Comparison of ENCODE assay signal across 1 cellular context in the genomic region with DNA sequence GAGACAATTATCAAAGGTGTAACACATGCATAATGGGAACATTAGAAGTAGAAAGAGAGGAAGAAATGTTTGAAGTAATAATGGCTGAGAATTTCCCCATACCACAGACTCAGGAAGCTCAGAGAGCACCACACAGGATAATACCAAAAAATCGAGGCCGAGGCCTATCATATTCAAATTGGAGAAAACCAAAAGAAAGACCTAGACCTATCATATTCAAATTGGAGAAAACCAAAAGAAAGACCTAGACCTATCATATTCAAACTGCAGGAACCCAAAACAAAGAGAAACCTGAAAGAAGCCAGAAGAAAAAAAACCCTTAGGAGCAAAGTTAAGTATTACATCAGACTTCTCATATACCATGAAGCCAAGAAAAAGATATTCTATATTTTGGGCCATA.
TF ChIP-seq lines count a peak whose summit lies in the region.

No MANE protein-coding gene starts in this region.

TF ChIP-seq in A549, 52 proteins besides CTCF, POLR2A, EP300 and RAD21:
- TF ChIP-seq HEYL (CRISPR knock-in tag; IDR thresholded peaks at IDR 0.05) (no peak), RFX5 (IDR thresholded peaks at IDR 0.05) (no peak), GATA3 (IDR thresholded peaks at IDR 0.05; ENCODE audit: borderline replicate concordance) (no peak), SMC3 (IDR thresholded peaks at IDR 0.05) (no peak), HOXB13 (CRISPR knock-in tag; IDR thresholded peaks at IDR 0.05; ENCODE audit: low read depth) (no peak), CBX2 (IDR thresholded peaks at IDR 0.05; ENCODE audit: borderline replicate concordance, low read depth) (no peak), FOSL2 (IDR thresholded peaks at IDR 0.05) (no peak), FOSL2 (CRISPR knock-in tag; IDR thresholded peaks at IDR 0.05) (no peak), ZC3H11A (IDR thresholded peaks at IDR 0.05) (no peak), CEBPB (IDR thresholded peaks at IDR 0.05) (no peak), EHMT2 (IDR thresholded peaks at IDR 0.05; ENCODE audit: low read depth) (no peak)
- TF ChIP-seq, protein P1, sequence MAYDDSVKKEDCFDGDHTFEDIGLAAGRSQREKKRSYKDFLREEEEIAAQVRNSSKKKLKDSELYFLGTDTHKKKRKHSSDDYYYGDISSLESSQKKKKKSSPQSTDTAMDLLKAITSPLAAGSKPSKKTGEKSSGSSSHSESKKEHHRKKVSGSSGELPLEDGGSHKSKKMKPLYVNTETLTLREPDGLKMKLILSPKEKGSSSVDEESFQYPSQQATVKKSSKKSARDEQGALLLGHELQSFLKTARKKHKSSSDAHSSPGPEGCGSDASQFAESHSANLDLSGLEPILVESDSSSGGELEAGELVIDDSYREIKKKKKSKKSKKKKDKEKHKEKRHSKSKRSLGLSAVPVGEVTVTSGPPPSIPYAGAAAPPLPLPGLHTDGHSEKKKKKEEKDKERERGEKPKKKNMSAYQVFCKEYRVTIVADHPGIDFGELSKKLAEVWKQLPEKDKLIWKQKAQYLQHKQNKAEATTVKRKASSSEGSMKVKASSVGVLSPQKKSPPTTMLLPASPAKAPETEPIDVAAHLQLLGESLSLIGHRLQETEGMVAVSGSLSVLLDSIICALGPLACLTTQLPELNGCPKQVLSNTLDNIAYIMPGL (CRISPR knock-in tag; IDR thresholded peaks at IDR 0.05; ENCODE audit: borderline replicate concordance) = no peak
